Comparison of ENCODE assay signal across 11 cellular contexts in genomic region chr10:77478248-77478963, GRCh38.
DNase-seq lines count a peak whose midpoint lies in the region; ATAC-seq and TF ChIP-seq lines count a peak whose summit lies in the region.
"Had no signal": no experiment of that assay in that cellular context is flagged by ENCODE, and none has a peak within 500 bp of the region (broad histone marks: within the 10 kb centered on the region; RNA-seq: fewer than 3 reads in every experiment).

No MANE protein-coding gene starts in this region.

- no peak for TF ChIP-seq CTCF in fibroblast of the aortic adventitia (IDR thresholded peaks at IDR 0.05; ENCODE audit: insufficient read depth, low read length)

- DNase-seq in GM03348 (ENCODE audit: low spot score), result peak; percentile 83
- peak; percentile 79 for DNase-seq in RPMI7951 (ENCODE audit: low read depth)
- peak; percentile 67 for DNase-seq in fibroblast of the aortic adventitia (ENCODE audit: low read depth)
- peak; percentile 84 for DNase-seq in skeletal muscle cell (ENCODE audit: low read depth)
- DNase-seq in UCSD-AML1 (lab: John Stamatoyannopoulos, UW; ENCODE audit: unreplicated experiment), result no peak
- no peak for DNase-seq in activated CD4-positive, alpha-beta T cell treated with anti-CD3 and anti-CD28 coated beads for 1 hour
- DNase-seq: activated effector memory CD4-positive, alpha-beta T cell treated with Interleukin-2 at 50 U/mL for 16 hours; NCI-H2081; upper lobe of left lung had no signal

- H3K4me3 ChIP-seq in fibroblast of the aortic adventitia (ENCODE audit: low read depth, low read length), result no peak overlapping the region
- no peak overlapping the region for H3K4me3 ChIP-seq in skeletal muscle cell (ENCODE audit: low read depth, low read length)
- H3K4me3 ChIP-seq: upper lobe of left lung had no signal

- no peak for ATAC-seq in HG03025 (IDR thresholded peaks at IDR 0.05; ENCODE audit: low FRiP score, unreplicated experiment)
- no peak for ATAC-seq in HG02840 (IDR thresholded peaks at IDR 0.05; ENCODE audit: low FRiP score, unreplicated experiment)

Comparison
In these comparisons a context has a peak if more than half of its experiments do, and no peak if none do; other contexts are left out.
1. DNase-seq: peak in GM03348 (single experiment), RPMI7951 (single experiment), fibroblast of the aortic adventitia (single experiment) and skeletal muscle cell (single experiment); none in UCSD-AML1 (single experiment) and activated CD4-positive, alpha-beta T cell treated with anti-CD3 and anti-CD28 coated beads for 1 hour (single experiment).